Comparison of ENCODE assay signal across 29 cellular contexts in the genomic region with DNA sequence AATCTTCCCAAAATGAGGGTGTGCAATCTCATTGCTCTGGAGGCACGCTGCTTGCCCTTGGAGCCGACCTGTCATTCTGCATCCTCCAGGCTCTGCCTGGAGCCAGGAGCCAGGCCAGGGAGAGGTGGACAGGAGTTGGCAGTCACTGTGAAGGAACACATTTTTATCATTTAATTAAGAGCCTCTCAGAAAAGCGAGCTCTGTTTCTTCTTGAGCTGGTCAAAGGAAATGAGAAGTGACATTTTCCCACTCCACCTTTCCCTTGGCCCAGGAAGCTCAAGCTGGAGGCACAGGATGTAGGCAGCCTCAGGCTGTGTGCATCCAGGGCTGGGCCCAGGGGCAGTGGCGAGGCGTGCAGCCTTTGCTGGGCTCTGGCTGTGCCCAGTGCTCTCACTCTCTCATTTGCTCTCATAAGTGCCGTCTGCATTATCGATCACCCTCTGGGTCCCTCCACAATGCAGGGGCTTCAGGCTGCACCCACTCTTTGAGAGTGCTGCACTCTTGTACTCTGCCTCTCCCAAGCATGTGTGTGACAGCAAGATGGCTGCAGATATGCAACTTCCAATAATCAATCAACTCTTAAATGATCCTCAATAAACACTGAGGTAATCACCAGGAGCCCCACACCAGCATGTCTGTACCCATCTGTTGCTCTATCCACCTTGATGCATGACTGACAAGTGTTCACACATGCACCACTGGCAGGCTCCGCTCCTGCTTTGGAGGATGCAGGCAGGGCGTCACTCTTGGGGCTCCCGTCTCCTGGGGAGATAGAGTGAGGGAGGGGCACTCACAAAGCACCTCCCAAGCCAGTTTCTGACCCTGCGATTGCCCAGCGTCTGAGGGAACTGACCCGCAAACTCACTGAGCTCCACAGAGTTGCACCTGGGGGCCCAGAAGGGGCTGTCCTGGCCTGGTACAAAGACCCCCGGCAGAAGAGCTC.
"Had no signal": no experiment of that assay in that cellular context is flagged by ENCODE, and none has a peak within 500 bp of the region (broad histone marks: within the 10 kb centered on the region; RNA-seq: fewer than 3 reads in every experiment).

No MANE protein-coding gene starts in this region.

- H3K9me3 ChIP-seq: lower lobe of right lung, right lobe of liver, testis, thyroid gland had no signal

- DNase-seq: hippocampal formation; kidney glomerular epithelial cell; left cardiac atrium; left ventricle myocardium superior; lower lobe of right lung; mammary epithelial cell; mesenchymal stem cell; naive thymus-derived CD8-positive, alpha-beta T cell; occipital lobe; stimulated activated CD4-positive, alpha-beta T cell treated with anti-CD3 and anti-CD28 coated beads, Interleukin-12 subunit alpha, Interleukin-12 subunit beta, amount 100 ng/mL, for 4 hours; stimulated activated CD4-positive, alpha-beta T cell treated with anti-CD3 and anti-CD28 coated beads, Interleukin-15, amount 100 ng/mL, for 24 hours; stimulated activated CD4-positive, alpha-beta T cell treated with anti-CD3 and anti-CD28 coated beads, Interleukin-2, amount 100 ng/mL, for 24 hours; stimulated activated CD4-positive, alpha-beta T cell treated with anti-CD3 and anti-CD28 coated beads, Interleukin-4, amount 100 ng/mL, for 1 hour; stimulated activated naive B cell treated with anti-CD40 and anti-IgM and Interleukin-4, amounts not matched to agents 10 μg/mL and 1 μg/mL and 100 μg/mL, for 72 hours; stimulated activated naive CD8-positive, alpha-beta T cell treated with anti-CD3 and anti-CD28 coated beads, Interleukin-15, Interleukin-2, amounts not matched to agents 100 U/mL and 50 U/mL, for 24 hours; stomach; thyroid gland; transverse colon; upper lobe of left lung had no signal

- ATAC-seq: left cardiac atrium; left lobe of liver; left ventricle myocardium superior; lower lobe of right lung; naive thymus-derived CD8-positive, alpha-beta T cell; stimulated activated naive B cell treated with anti-CD40 and anti-IgM and Interleukin-4, amounts not matched to agents 10 μg/mL and 1 μg/mL and 100 μg/mL, for 72 hours; stimulated activated naive CD8-positive, alpha-beta T cell treated with anti-CD3 and anti-CD28 coated beads, Interleukin-15, Interleukin-2, amounts not matched to agents 100 U/mL and 50 U/mL, for 24 hours had no signal

- H3K4me3 ChIP-seq: lower lobe of right lung, right atrium auricular region, right lobe of liver, smooth muscle cell, stomach, testis, thyroid gland, transverse colon, upper lobe of left lung had no signal

- H3K27me3 ChIP-seq: neutrophil, right atrium auricular region, right lobe of liver, stomach, testis, thyroid gland, transverse colon, upper lobe of left lung had no signal

- H3K27ac ChIP-seq: lower lobe of right lung, neutrophil, parathyroid adenoma, right atrium auricular region, right lobe of liver, stomach, testis, thyroid gland, transverse colon, upper lobe of left lung had no signal

- H3K36me3 ChIP-seq: lower lobe of right lung, neutrophil, right atrium auricular region, right lobe of liver, stomach, thyroid gland, transverse colon, upper lobe of left lung had no signal

- H3K4me1 Mint-ChIP-seq: naive thymus-derived CD8-positive, alpha-beta T cell; nephron; neural crest cell; stimulated activated naive B cell treated with anti-CD40 and anti-IgM and Interleukin-4, amounts not matched to agents 10 μg/mL and 1 μg/mL and 100 μg/mL, for 72 hours had no signal

- H3K4me3 Mint-ChIP-seq: naive thymus-derived CD8-positive, alpha-beta T cell; nephron; neural crest cell; stimulated activated naive B cell treated with anti-CD40 and anti-IgM and Interleukin-4, amounts not matched to agents 10 μg/mL and 1 μg/mL and 100 μg/mL, for 72 hours had no signal

- H3K27me3 Mint-ChIP-seq: progenitor cell of endocrine pancreas; stimulated activated naive B cell treated with anti-CD40 and anti-IgM and Interleukin-4, amounts not matched to agents 10 μg/mL and 1 μg/mL and 100 μg/mL, for 72 hours had no signal

- H3K27ac Mint-ChIP-seq: naive thymus-derived CD8-positive, alpha-beta T cell; nephron; progenitor cell of endocrine pancreas; stimulated activated naive B cell treated with anti-CD40 and anti-IgM and Interleukin-4, amounts not matched to agents 10 μg/mL and 1 μg/mL and 100 μg/mL, for 72 hours had no signal

- H3K4me1 ChIP-seq: lower lobe of right lung, parathyroid adenoma, right atrium auricular region, right lobe of liver, stomach, thyroid gland, transverse colon, upper lobe of left lung had no signal
